In genomic region chr1:192905049-192905448, GRCh38 we compare ENCODE assay signal across 17 cellular contexts.
DNase-seq lines count a peak whose midpoint lies in the region; ATAC-seq, FAIRE-seq and TF ChIP-seq lines count a peak whose summit lies in the region.
"Had no signal": no experiment of that assay in that cellular context is flagged by ENCODE, and none has a peak within 500 bp of the region (broad histone marks: within the 10 kb centered on the region; RNA-seq: fewer than 3 reads in every experiment).

No MANE protein-coding gene starts in this region.

- TF ChIP-seq CTCF in astrocyte (IDR thresholded peaks at IDR 0.05; ENCODE audit: insufficient read depth, low read depth, low read length) (no peak), foreskin keratinocyte (conservative IDR thresholded peaks at IDR 0.05) (no peak), sigmoid colon (IDR thresholded peaks at IDR 0.05) (no peak), GM23338 (conservative IDR thresholded peaks at IDR 0.05; ENCODE audit: low read depth in 2 of 2) (no peak)

- H3K4me1 Mint-ChIP-seq in astrocyte (ENCODE audit: low read depth, unreplicated experiment), result peaks cover 7% of the 10 kb centered on the region
- H3K4me1 Mint-ChIP-seq in GM23338, result peaks cover 3% of the 10 kb centered on the region; the same call in 1 of the 3 replicates
- no peaks in the 10 kb centered on the region for H3K4me1 Mint-ChIP-seq in activated naive CD4-positive, alpha-beta T cell treated with anti-CD3 and anti-CD28 coated beads, Interleukin-2, amount 10 ng/mL, durations not matched to agents 7 days and 5 days

- no peak overlapping the region for H3K27ac Mint-ChIP-seq in astrocyte (ENCODE audit: unreplicated experiment)
- no peak overlapping the region for H3K27ac Mint-ChIP-seq in GM23338
- no peak overlapping the region for H3K27ac Mint-ChIP-seq in activated naive CD4-positive, alpha-beta T cell treated with anti-CD3 and anti-CD28 coated beads, Interleukin-2, amount 10 ng/mL, durations not matched to agents 7 days and 5 days
- H3K27ac Mint-ChIP-seq: dendritic cell treated with granulocyte-macrophage colony-stimulating factor and Interleukin-4, amounts not matched to agents 40 ng/mL and 50 ng/mL, for 4 days; natural killer cell treated with Interleukin-12 subunit alpha and Interleukin-12 subunit beta and Interleukin-15 and Interleukin-18, amount 100 ng/mL, for 72 hours had no signal

- H3K9me3 ChIP-seq in GM23248 (ENCODE audit: low read depth) (no peaks in the 10 kb centered on the region), astrocyte (ENCODE audit: insufficient read depth, low read depth, low read length) (no peaks in the 10 kb centered on the region), sigmoid colon (no peaks in the 10 kb centered on the region)
- H3K9me3 ChIP-seq: testis had no signal

- H3K4me1 ChIP-seq in GM23248 (ENCODE audit: insufficient read depth) (peaks cover 11% of the 10 kb centered on the region), astrocyte (ENCODE audit: insufficient read depth, low read length) (no peaks in the 10 kb centered on the region), foreskin keratinocyte (peaks cover 37% of the 10 kb centered on the region), sigmoid colon (peaks cover 0 to 79% (median 55%) of the 10 kb centered on the region in 4 donors), GM23338 (ENCODE audit: insufficient read depth) (no peaks in the 10 kb centered on the region)
- H3K4me1 ChIP-seq: testis had no signal

- peak overlapping the region; percentile 35; the same call in 1 of the 2 replicates for H3K27ac ChIP-seq in GM23248
- H3K27ac ChIP-seq in astrocyte (ENCODE audit: low read depth, low read length), result peak overlapping the region; percentile 58
- H3K27ac ChIP-seq in foreskin keratinocyte, result peak overlapping the region; percentile 61
- H3K27ac ChIP-seq in sigmoid colon, result peak overlapping the region; percentile 71 to 84 (median 82)
- H3K27ac ChIP-seq in GM23338 (ENCODE audit: low read depth), result no peak overlapping the region
- H3K27ac ChIP-seq: SK-N-MC, testis had no signal

- intact Hi-C loops in sigmoid colon (cut with DNase I), result loop anchor here (5.0 kb wide), 4 partner anchors 98 to 418 kb away; partner anchors contain the start of gene RGS2

- no peaks in the 10 kb centered on the region for H3K27me3 ChIP-seq in GM23248 (replicated peaks; ENCODE audit: insufficient read depth)
- no peaks in the 10 kb centered on the region for H3K27me3 ChIP-seq in astrocyte (ENCODE audit: insufficient read depth, low read length)
- no peaks in the 10 kb centered on the region for H3K27me3 ChIP-seq in foreskin keratinocyte
- H3K27me3 ChIP-seq in sigmoid colon, result no peaks in the 10 kb centered on the region
- H3K27me3 ChIP-seq in GM23338 (ENCODE audit: insufficient read depth), result no peaks in the 10 kb centered on the region
- H3K27me3 ChIP-seq: testis had no signal

- H3K9ac ChIP-seq in GM23248, result peak overlapping the region; percentile 43; the same call in 1 of the 2 replicates
- no peak overlapping the region for H3K9ac ChIP-seq in astrocyte (ENCODE audit: low read length)

- H3K4me3 Mint-ChIP-seq in astrocyte (ENCODE audit: unreplicated experiment), result no peak overlapping the region
- H3K4me3 Mint-ChIP-seq in GM23338, result no peak overlapping the region
- no peak overlapping the region for H3K4me3 Mint-ChIP-seq in activated naive CD4-positive, alpha-beta T cell treated with anti-CD3 and anti-CD28 coated beads, Interleukin-2, amount 10 ng/mL, durations not matched to agents 7 days and 5 days
- H3K4me3 Mint-ChIP-seq: dendritic cell treated with granulocyte-macrophage colony-stimulating factor and Interleukin-4, amounts not matched to agents 40 ng/mL and 50 ng/mL, for 4 days; natural killer cell treated with Interleukin-12 subunit alpha and Interleukin-12 subunit beta and Interleukin-15 and Interleukin-18, amount 100 ng/mL, for 72 hours had no signal

- H3K9me3 Mint-ChIP-seq in astrocyte (ENCODE audit: unreplicated experiment), result no peaks in the 10 kb centered on the region
- peaks cover 4% of the 10 kb centered on the region; the same call in 2 of the 3 replicates for H3K9me3 Mint-ChIP-seq in GM23338
- H3K9me3 Mint-ChIP-seq in activated naive CD4-positive, alpha-beta T cell treated with anti-CD3 and anti-CD28 coated beads, Interleukin-2, amount 10 ng/mL, durations not matched to agents 7 days and 5 days, result no peaks in the 10 kb centered on the region
- H3K9me3 Mint-ChIP-seq: dendritic cell treated with granulocyte-macrophage colony-stimulating factor and Interleukin-4, amounts not matched to agents 40 ng/mL and 50 ng/mL, for 4 days; natural killer cell treated with Interleukin-12 subunit alpha and Interleukin-12 subunit beta and Interleukin-15 and Interleukin-18, amount 100 ng/mL, for 72 hours had no signal

- H3F3A ChIP-seq in GM23248 (ENCODE audit: insufficient read depth) (peaks cover 7% of the 10 kb centered on the region; the same call in 1 of the 2 replicates), GM23338 (replicated peaks; ENCODE audit: low read depth) (no peaks in the 10 kb centered on the region)

- no peak for DNase-seq in GM23248
- peak; percentile 30 for DNase-seq in astrocyte (ENCODE audit: low read depth)
- no peak for DNase-seq in foreskin keratinocyte
- no peak for DNase-seq in sigmoid colon
- no peak for DNase-seq in urothelium cell line (ENCODE audit: low spot score)
- no peak for DNase-seq in NCI-H1930 (lab: John Stamatoyannopoulos, UW)
- DNase-seq in GM23338 (ENCODE audit: low spot score), result no peak
- no peak for DNase-seq in activated naive CD4-positive, alpha-beta T cell treated with anti-CD3 and anti-CD28 coated beads, Interleukin-2, amount 10 ng/mL, durations not matched to agents 7 days and 5 days
- DNase-seq: activated CD4-positive, alpha-beta T cell treated with anti-CD3 and anti-CD28 coated beads, Interleukin-2, amount 50 U/mL, for 4 hours; activated T-cell treated with anti-CD3 and anti-CD28 coated beads, Interleukin-2, amount 50 U/mL, for 48 hours; C1 segment of cervical spinal cord; DMS79 treated with DMSO at 0.1 percent for 48 hours; Karpas-422; testis had no signal

- FAIRE-seq in astrocyte (lab: Jason Lieb, UNC) (no peak), urothelium cell line (lab: Jason Lieb, UNC) (no peak)

- ATAC-seq in foreskin keratinocyte (no peak), GM23338 (no peak)
- ATAC-seq: natural killer cell treated with Interleukin-12 subunit alpha and Interleukin-12 subunit beta and Interleukin-15 and Interleukin-18, amount 100 ng/mL, for 72 hours had no signal

- H3K79me2 ChIP-seq in GM23248 (ENCODE audit: insufficient read depth) (no peaks in the 10 kb centered on the region), astrocyte (ENCODE audit: insufficient read depth, low read length) (no peaks in the 10 kb centered on the region), GM23338 (replicated peaks; ENCODE audit: insufficient read depth) (no peaks in the 10 kb centered on the region)

- H3K9me2 ChIP-seq in GM23248 (ENCODE audit: insufficient read depth) (no peaks in the 10 kb centered on the region), GM23338 (ENCODE audit: insufficient read depth) (no peaks in the 10 kb centered on the region)

- CTCF ChIA-PET in activated naive CD4-positive, alpha-beta T cell treated with anti-CD3 and anti-CD28 coated beads, Interleukin-2, amount 10 ng/mL, durations not matched to agents 7 days and 5 days (lab: Charles Lee), result no interaction called here

- in situ Hi-C loops in GM23248 (cut with MboI), result no loop called here

- TF ChIP-seq EP300 in sigmoid colon (IDR thresholded peaks at IDR 0.05), result no peak

- H4K20me1 ChIP-seq in GM23248 (ENCODE audit: insufficient read depth), result no peaks in the 10 kb centered on the region
- H4K20me1 ChIP-seq in astrocyte (ENCODE audit: insufficient read depth, low read length), result no peaks in the 10 kb centered on the region
- no peaks in the 10 kb centered on the region for H4K20me1 ChIP-seq in GM23338 (replicated peaks; ENCODE audit: insufficient read depth)

- H3K4me2 ChIP-seq in GM23248 (ENCODE audit: unreplicated experiment), result peak overlapping the region; percentile 69
- H3K4me2 ChIP-seq in astrocyte (ENCODE audit: low read length), result peak overlapping the region; percentile 78
- no peak overlapping the region for H3K4me2 ChIP-seq in GM23338

- H3K36me3 Mint-ChIP-seq in astrocyte (ENCODE audit: low read depth, unreplicated experiment) (no peaks in the 10 kb centered on the region), GM23338 (ENCODE audit: low read depth) (no peaks in the 10 kb centered on the region)
- no peaks in the 10 kb centered on the region for H3K36me3 Mint-ChIP-seq in activated naive CD4-positive, alpha-beta T cell treated with anti-CD3 and anti-CD28 coated beads, Interleukin-2, amount 10 ng/mL, durations not matched to agents 7 days and 5 days
- H3K36me3 Mint-ChIP-seq: natural killer cell treated with Interleukin-12 subunit alpha and Interleukin-12 subunit beta and Interleukin-15 and Interleukin-18, amount 100 ng/mL, for 72 hours had no signal

- H3K27me3 Mint-ChIP-seq in astrocyte (ENCODE audit: low read depth, unreplicated experiment) (no peaks in the 10 kb centered on the region), GM23338 (ENCODE audit: insufficient read depth, low read depth, poor library complexity) (no peaks in the 10 kb centered on the region)
- no peaks in the 10 kb centered on the region for H3K27me3 Mint-ChIP-seq in activated naive CD4-positive, alpha-beta T cell treated with anti-CD3 and anti-CD28 coated beads, Interleukin-2, amount 10 ng/mL, durations not matched to agents 7 days and 5 days
- H3K27me3 Mint-ChIP-seq: dendritic cell treated with granulocyte-macrophage colony-stimulating factor and Interleukin-4, amounts not matched to agents 40 ng/mL and 50 ng/mL, for 4 days had no signal

- H3K36me3 ChIP-seq in GM23248 (ENCODE audit: low read depth) (no peaks in the 10 kb centered on the region), astrocyte (ENCODE audit: insufficient read depth, low read length) (no peaks in the 10 kb centered on the region), sigmoid colon (no peaks in the 10 kb centered on the region), GM23338 (ENCODE audit: insufficient read depth) (no peaks in the 10 kb centered on the region)

- no peak overlapping the region; the same call in 1 of the 2 replicates for H3K4me3 ChIP-seq in GM23248
- no peak overlapping the region for H3K4me3 ChIP-seq in astrocyte (ENCODE audit: insufficient read depth, low read depth, low read length)
- peak overlapping the region in 2 of 4 donors; percentile 23 to 30 for H3K4me3 ChIP-seq in sigmoid colon
- no peak overlapping the region for H3K4me3 ChIP-seq in GM23338
- H3K4me3 ChIP-seq: SK-N-MC, testis had no signal

- TF ChIP-seq POLR2A in sigmoid colon (IDR thresholded peaks at IDR 0.05), result no peak

- no peak overlapping the region for H2AFZ ChIP-seq in GM23248
- H2AFZ ChIP-seq in astrocyte (ENCODE audit: low read depth, low read length), result no peak overlapping the region
- H2AFZ ChIP-seq in GM23338, result no peak overlapping the region
